Comparison of ENCODE assay signal across 31 cellular contexts in the genomic region with DNA sequence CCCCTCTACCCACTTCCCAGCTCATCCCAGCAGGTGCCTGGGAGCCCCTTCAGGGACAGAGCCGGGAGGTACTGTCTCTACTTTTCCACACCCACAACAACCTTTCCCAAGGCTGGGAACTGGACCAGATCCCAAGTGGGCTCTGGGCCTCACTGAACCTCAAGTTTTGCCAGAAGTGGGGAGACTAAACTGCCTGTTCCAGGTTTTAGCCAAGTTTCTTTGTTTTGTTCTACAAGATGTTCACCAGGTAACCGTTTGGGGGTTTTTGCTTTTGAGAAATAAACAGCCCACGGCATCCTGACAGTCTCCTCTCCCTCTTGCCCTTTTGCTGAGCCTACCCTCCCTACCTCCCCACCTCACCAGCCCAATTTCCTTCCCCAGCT. TPM values are rescaled to one million over a fixed set of nuclear protein-coding genes. Genes with fewer than 3 reads are reported as not detected.
"Had no signal": no experiment of that assay in that cellular context is flagged by ENCODE, and none has a peak within 500 bp of the region (broad histone marks: within the 10 kb centered on the region; RNA-seq: fewer than 3 reads in every experiment).

No MANE protein-coding gene starts in this region.

- ATAC-seq: activated CD4-positive, CD25-positive, alpha-beta regulatory T cell treated with anti-CD3 and anti-CD28 coated beads, Interleukin-2, amount 50 U/mL, for 24 hours; gastrocnemius medialis; left lung; lower lobe of right lung; mucosa of descending colon; natural killer cell treated with Interleukin-12 subunit alpha and Interleukin-12 subunit beta and Interleukin-15 and Interleukin-18, amount 100 ng/mL, for 72 hours; pancreas; stimulated activated memory B cell treated with anti-CD40 and anti-IgM and Interleukin-4, amounts not matched to agents 10 μg/mL and 1 μg/mL and 100 μg/mL, for 72 hours; upper lobe of right lung had no signal

- H3K4me3 Mint-ChIP-seq: activated naive CD4-positive, alpha-beta T cell treated with anti-CD3 and anti-CD28 coated beads for 36 hours; activated naive CD8-positive, alpha-beta T cell treated with anti-CD3 and anti-CD28 coated beads for 36 hours; natural killer cell treated with Interleukin-12 subunit alpha and Interleukin-12 subunit beta and Interleukin-15 and Interleukin-18, amount 100 ng/mL, for 72 hours; stimulated activated memory B cell treated with anti-CD40 and anti-IgM and Interleukin-4, amounts not matched to agents 10 μg/mL and 1 μg/mL and 100 μg/mL, for 72 hours; stimulated activated naive CD8-positive, alpha-beta T cell treated with anti-CD3 and anti-CD28 coated beads, Interleukin-15, amount 100 ng/mL, for 72 hours; T-helper 1 cell treated with Interleukin-12 subunit alpha and Interleukin-12 subunit beta and Interleukin-4 antibody, amounts not matched to agents 30 μg/mL and 1 μg/mL, for 36 hours had no signal

- H3K27ac Mint-ChIP-seq: activated naive CD4-positive, alpha-beta T cell treated with anti-CD3 and anti-CD28 coated beads for 36 hours; activated naive CD8-positive, alpha-beta T cell treated with anti-CD3 and anti-CD28 coated beads for 36 hours; natural killer cell treated with Interleukin-12 subunit alpha and Interleukin-12 subunit beta and Interleukin-15 and Interleukin-18, amount 100 ng/mL, for 72 hours; stimulated activated memory B cell treated with anti-CD40 and anti-IgM and Interleukin-4, amounts not matched to agents 10 μg/mL and 1 μg/mL and 100 μg/mL, for 72 hours; stimulated activated naive CD8-positive, alpha-beta T cell treated with anti-CD3 and anti-CD28 coated beads, Interleukin-15, amount 100 ng/mL, for 72 hours; T-helper 1 cell treated with Interleukin-12 subunit alpha and Interleukin-12 subunit beta and Interleukin-4 antibody, amounts not matched to agents 30 μg/mL and 1 μg/mL, for 36 hours had no signal

- H3K36me3 ChIP-seq: gastrocnemius medialis, left lung, lower lobe of right lung, neutrophil, pancreas, prostate gland, sigmoid colon, upper lobe of right lung, WERI-Rb-1 had no signal

- H3K27ac ChIP-seq: hepatocyte, left lung, lower lobe of right lung, neutrophil, pancreas, prostate gland, sigmoid colon, upper lobe of right lung, WERI-Rb-1 had no signal

- H3K4me3 ChIP-seq: hepatocyte, left lung, lower lobe of right lung, mucosa of descending colon, pancreas, prostate gland, sigmoid colon, upper lobe of right lung had no signal

- H3K9me3 ChIP-seq: gastrocnemius medialis, left lung, lower lobe of right lung, mucosa of descending colon, neutrophil, pancreas, prostate gland, sigmoid colon, upper lobe of right lung had no signal

- DNase-seq: activated CD4-positive, alpha-beta T cell treated with anti-CD3 and anti-CD28 coated beads for 48 hours; activated CD4-positive, alpha-beta T cell treated with anti-CD3 and anti-CD28 coated beads, Interleukin-2, amount 50 U/mL, for 48 hours; activated CD8-positive, alpha-beta memory T cell treated with anti-CD3 and anti-CD28 coated beads for 24 hours; activated effector memory CD4-positive, alpha-beta T cell treated with Interleukin-2 at 50 U/mL for 16 hours; activated naive CD4-positive, alpha-beta T cell treated with anti-CD3 and anti-CD28 coated beads for 36 hours; activated naive CD8-positive, alpha-beta T cell treated with anti-CD3 and anti-CD28 coated beads for 36 hours; amniotic stem cell; caudate nucleus; gastrocnemius medialis; left lung; lower lobe of right lung; mesendoderm; mucosa of descending colon; pancreas; small intestine; stimulated activated CD4-positive, alpha-beta T cell treated with anti-CD3 and anti-CD28 coated beads, Interleukin-4, amount 100 ng/mL, for 24 hours; stimulated activated naive CD8-positive, alpha-beta T cell treated with anti-CD3 and anti-CD28 coated beads, Interleukin-15, amount 100 ng/mL, for 72 hours; substantia nigra; T-helper 9 cell; upper lobe of right lung; WERI-Rb-1 had no signal

- H3K9me3 Mint-ChIP-seq: activated naive CD4-positive, alpha-beta T cell treated with anti-CD3 and anti-CD28 coated beads for 36 hours; activated naive CD8-positive, alpha-beta T cell treated with anti-CD3 and anti-CD28 coated beads for 36 hours; natural killer cell treated with Interleukin-12 subunit alpha and Interleukin-12 subunit beta and Interleukin-15 and Interleukin-18, amount 100 ng/mL, for 72 hours; stimulated activated memory B cell treated with anti-CD40 and anti-IgM and Interleukin-4, amounts not matched to agents 10 μg/mL and 1 μg/mL and 100 μg/mL, for 72 hours; stimulated activated naive CD8-positive, alpha-beta T cell treated with anti-CD3 and anti-CD28 coated beads, Interleukin-15, amount 100 ng/mL, for 72 hours; T-helper 1 cell treated with Interleukin-12 subunit alpha and Interleukin-12 subunit beta and Interleukin-4 antibody, amounts not matched to agents 30 μg/mL and 1 μg/mL, for 36 hours had no signal

- H3K36me3 Mint-ChIP-seq: activated naive CD8-positive, alpha-beta T cell treated with anti-CD3 and anti-CD28 coated beads for 36 hours; natural killer cell treated with Interleukin-12 subunit alpha and Interleukin-12 subunit beta and Interleukin-15 and Interleukin-18, amount 100 ng/mL, for 72 hours; stimulated activated memory B cell treated with anti-CD40 and anti-IgM and Interleukin-4, amounts not matched to agents 10 μg/mL and 1 μg/mL and 100 μg/mL, for 72 hours had no signal

RNA-seq across cellular contexts. Expression of a gene that starts 10.6 kb away (rescaled TPM):
- total RNA-seq: activated naive CD4-positive, alpha-beta T cell treated with anti-CD3 and anti-CD28 coated beads for 36 hours; activated naive CD8-positive, alpha-beta T cell treated with anti-CD3 and anti-CD28 coated beads for 36 hours; astrocyte; hepatocyte; left lung; lower lobe of right lung; mucosa of descending colon; myocyte; natural killer cell treated with Interleukin-12 subunit alpha and Interleukin-12 subunit beta and Interleukin-15 and Interleukin-18, amount 100 ng/mL, for 72 hours; upper lobe of right lung had no signal
- polyA plus RNA-seq: hepatocyte, sigmoid colon had no signal
